26 cellular contexts compared by ENCODE assay signal in the genomic region with DNA sequence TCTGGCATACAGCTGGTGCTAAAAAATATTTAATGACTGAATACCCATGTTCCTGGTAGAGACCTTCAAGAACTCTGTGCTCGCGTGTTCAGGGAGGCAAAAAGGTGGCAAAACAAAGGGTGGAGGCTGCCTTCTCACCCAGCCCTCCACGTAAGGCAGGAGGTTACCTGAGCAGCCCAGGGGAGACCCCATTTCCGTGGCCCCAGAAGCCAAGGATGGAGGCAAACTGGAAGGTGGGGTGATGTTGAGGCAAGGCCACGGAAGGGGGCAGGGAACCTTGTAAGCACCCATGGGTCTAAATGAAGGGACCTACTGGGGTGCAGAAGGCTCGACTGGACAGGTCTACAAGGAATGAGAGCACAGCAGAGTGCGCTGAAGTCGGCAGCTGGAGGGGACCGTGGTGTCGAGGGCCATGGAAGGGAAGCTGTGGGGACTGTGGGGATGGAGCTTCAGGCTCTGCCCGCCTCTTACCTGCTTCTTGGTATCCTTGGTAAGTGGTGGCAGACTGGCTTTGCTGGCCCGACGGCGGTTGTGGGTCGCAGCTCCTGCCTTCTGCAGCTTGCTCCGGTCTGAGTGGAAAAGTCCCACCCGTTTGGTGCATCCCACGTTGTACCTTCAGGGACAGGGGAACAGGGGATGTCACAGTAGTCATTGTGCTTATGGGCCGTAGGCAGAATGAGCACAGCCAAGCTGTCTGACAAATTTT. TPM values are rescaled to one million over a fixed set of nuclear protein-coding genes. Genes with fewer than 3 reads are reported as not detected.
DNase-seq lines count a peak whose midpoint lies in the region; FAIRE-seq and TF ChIP-seq lines count a peak whose summit lies in the region.
"Had no signal": no experiment of that assay in that cellular context is flagged by ENCODE, and none has a peak within 500 bp of the region (broad histone marks: within the 10 kb centered on the region; RNA-seq: fewer than 3 reads in every experiment).

No MANE protein-coding gene starts in this region.

- H4K20me1 ChIP-seq in GM23248 (ENCODE audit: insufficient read depth) = no peaks in the 10 kb centered on the region

- H3K4me2 ChIP-seq in GM23248 (ENCODE audit: unreplicated experiment) = no peak overlapping the region
- H3K4me2 ChIP-seq: GM23338 had no signal

- TF ChIP-seq POLR2A in sigmoid colon (IDR thresholded peaks at IDR 0.05) = no peak

- peaks cover 11% of the 10 kb centered on the region for H3K9me3 Mint-ChIP-seq in glutamatergic neuron (ENCODE audit: unreplicated experiment)
- H3K9me3 Mint-ChIP-seq: GM23338 had no signal

- peaks cover 11% of the 10 kb centered on the region for H3K27me3 Mint-ChIP-seq in glutamatergic neuron (ENCODE audit: unreplicated experiment)

- CTCF ChIA-PET in AG04450 (lab: Charles Lee) = interaction anchor here (1.4 to 2.0 kb wide), 2 partner anchors 34 to 141 kb away, joined by 7 to 10 read pairs; no protein-coding TSS in a partner anchor

- in situ Hi-C loops in GM23248 (cut with MboI) = no loop called here

- no peak overlapping the region for H3K9ac ChIP-seq in GM23248

- no peak overlapping the region for H3K4me3 ChIP-seq in AG04450 (ENCODE audit: low read depth, low read length)
- H3K4me3 ChIP-seq in SJCRH30 = no peak overlapping the region
- H3K4me3 ChIP-seq in sigmoid colon = no peak overlapping the region
- no peak overlapping the region for H3K4me3 ChIP-seq in GM23248
- H3K4me3 ChIP-seq: GM23338 had no signal

- H3K9me3 ChIP-seq in AG04450 (ENCODE audit: control insufficient read depth, insufficient read depth, low read length) (no peaks in the 10 kb centered on the region), SJCRH30 (replicated peaks) (no peaks in the 10 kb centered on the region), sigmoid colon (no peaks in the 10 kb centered on the region), GM23248 (ENCODE audit: low read depth) (no peaks in the 10 kb centered on the region)

- peaks cover 68% of the 10 kb centered on the region for H3F3A ChIP-seq in GM23248 (ENCODE audit: insufficient read depth)

- POLR2A ChIA-PET in AG04450 (lab: Yijun Ruan, JAX) = interaction anchor here (0.6 to 1.1 kb wide), 2 partner anchors 13 to 161 kb away, joined by 3 to 4 read pairs; no protein-coding TSS in a partner anchor

- no peak for DNase-seq in AG04450 (ENCODE audit: low read depth, low spot score)
- no peak for DNase-seq in SJCRH30
- DNase-seq in glutamatergic neuron = no peak
- peak; percentile 59 for DNase-seq in sigmoid colon
- no peak for DNase-seq in frontal cortex (ENCODE audit: low spot score in 2 of 2)
- no peak for DNase-seq in GM23248
- no peak for DNase-seq in midbrain (lab: John Stamatoyannopoulos, UW)
- DNase-seq: activated CD4-positive, alpha-beta T cell treated with anti-CD3 and anti-CD28 coated beads for 4 hours; central memory CD4-positive, alpha-beta T cell; erythroblast; foreskin melanocyte; NCI-H146; NCI-H2171 treated with DMSO at 0.1 percent for 48 hours; NCI-H526 treated with DMSO at 0.1 percent for 48 hours; SIG-M5; stimulated activated CD8-positive, alpha-beta memory T cell treated with anti-CD3 and anti-CD28 coated beads, Interleukin-4, amount 100 ng/mL, for 48 hours; T-helper 1 cell had no signal

- peaks cover 45% of the 10 kb centered on the region for H3K4me1 Mint-ChIP-seq in glutamatergic neuron (ENCODE audit: low read depth, unreplicated experiment)

- intact Hi-C loops in sigmoid colon (cut with DNase I) = loop anchor here (5.0 kb wide), 1 partner anchor 32 kb away; no protein-coding TSS in a partner anchor

- 90 to 91% methylated on average over 19 of the region's 19 CpGs for whole genome bisulfite sequencing in sigmoid colon, 2 donors
- WGBS in GM23248 (ENCODE audit: low coverage in 1 of 2, low lambda C conversion rate in 2 of 2, missing lambda C conversion rate in 2 of 2), 2 experiments = 89 to 90% methylated on average over 19 of the region's 19 CpGs

- H3K9me2 ChIP-seq in GM23248 (ENCODE audit: insufficient read depth) = no peaks in the 10 kb centered on the region

- H3K4me3 Mint-ChIP-seq in glutamatergic neuron (ENCODE audit: unreplicated experiment) = no peak overlapping the region
- H3K4me3 Mint-ChIP-seq: GM23338 had no signal

- H3K36me3 ChIP-seq in SJCRH30 (peaks cover 87% of the 10 kb centered on the region), sigmoid colon (peaks cover 64 to 89% (median 74%) of the 10 kb centered on the region in 4 donors), GM23248 (ENCODE audit: low read depth) (peaks cover 60% of the 10 kb centered on the region)

- TF ChIP-seq EP300 in sigmoid colon (IDR thresholded peaks at IDR 0.05) = no peak

- H3K4me1 ChIP-seq in SJCRH30 = peaks cover 39% of the 10 kb centered on the region
- peaks cover 0 to 77% (median 65%) of the 10 kb centered on the region in 4 donors for H3K4me1 ChIP-seq in sigmoid colon
- H3K4me1 ChIP-seq in GM23248 (ENCODE audit: insufficient read depth) = peaks cover 32% of the 10 kb centered on the region

- H3K27ac Mint-ChIP-seq in glutamatergic neuron (ENCODE audit: unreplicated experiment) = peak overlapping the region; percentile 76
- H3K27ac Mint-ChIP-seq: GM23338 had no signal

- FAIRE-seq in frontal cortex (lab: Jason Lieb, UNC) = no peak
- FAIRE-seq: GM18507 had no signal

- no peak for TF ChIP-seq CTCF in AG04450 (IDR thresholded peaks at IDR 0.05; ENCODE audit: low read depth, low read length)
- TF ChIP-seq CTCF in glutamatergic neuron (IDR thresholded peaks at IDR 0.05; ENCODE audit: partially characterized antibody, unreplicated experiment) = no peak
- no peak for TF ChIP-seq CTCF in sigmoid colon (IDR thresholded peaks at IDR 0.05)

- H3K27me3 ChIP-seq in AG04450 (ENCODE audit: control insufficient read depth, insufficient read depth, low read length) = no peaks in the 10 kb centered on the region
- no peaks in the 10 kb centered on the region for H3K27me3 ChIP-seq in SJCRH30
- H3K27me3 ChIP-seq in sigmoid colon = no peaks in the 10 kb centered on the region
- no peaks in the 10 kb centered on the region for H3K27me3 ChIP-seq in GM23248 (replicated peaks; ENCODE audit: insufficient read depth)

- peaks cover 84% of the 10 kb centered on the region for H3K79me2 ChIP-seq in GM23248 (ENCODE audit: insufficient read depth)

- no peak overlapping the region for H2AFZ ChIP-seq in GM23248
- H2AFZ ChIP-seq: GM23338 had no signal

- H3K27ac ChIP-seq in AG04450 (ENCODE audit: low read depth, low read length) (peak overlapping the region; percentile 31), SJCRH30 (peak overlapping the region; percentile 80), sigmoid colon (peak overlapping the region in 2 of 4 donors; percentile 99 to 100), GM23248 (no peak overlapping the region)
- H3K27ac ChIP-seq: HL-60 had no signal

- peaks cover 4% of the 10 kb centered on the region for H3K36me3 Mint-ChIP-seq in glutamatergic neuron (ENCODE audit: unreplicated experiment)

RNA-seq across cellular contexts. Expression of gene A3GALT2, which starts 8.9 kb away (rescaled TPM):
- polyA plus RNA-seq in AG04450 (2011; rRNA removed) (not detected in 2 replicates), sigmoid colon (not detected), GM23248 (2016; fragmentation: Nextera tagmentation; extraction: Ambion mirVana) (not detected in 2 replicates)
- polyA minus RNA-seq in AG04450 (2011; rRNA and poly(A)+ RNA removed) = not detected in 2 replicates
- total RNA-seq in SJCRH30 (2014; rRNA removed; shearing (Covaris generic)) = not detected in 2 replicates
- total RNA-seq in glutamatergic neuron (ENCODE audit: unreplicated experiment) (0.71 TPM), sigmoid colon (not detected), frontal cortex (not detected)
- total RNA-seq in GM23248 (2014; rRNA removed; shearing (Covaris generic)) = not detected in 2 replicates
- total RNA-seq: dermis microvascular lymphatic vessel endothelial cell, G401, GM23338, M059J, mononuclear cell, OCI-LY7, subcutaneous adipose tissue had no signal
- polyA plus RNA-seq: GM23338 had no signal
